ENCODE assay signal across 15 cellular contexts in genomic region chr4:101075536-101075935, GRCh38.
"Had no signal": no experiment of that assay in that cellular context is flagged by ENCODE, and none has a peak within 500 bp of the region (broad histone marks: within the 10 kb centered on the region; RNA-seq: fewer than 3 reads in every experiment).

No MANE protein-coding gene starts in this region.

- DNase-seq: activated B cell treated with CpG ODN at 0.5 μM for 24 hours; activated CD4-positive, alpha-beta memory T cell treated with anti-CD3 and anti-CD28 coated beads for 36 hours; activated CD4-positive, alpha-beta T cell treated with anti-CD3 and anti-CD28 coated beads for 4 hours; activated naive CD4-positive, alpha-beta T cell treated with anti-CD3 and anti-CD28 coated beads, Interleukin-2, amount 10 ng/mL, durations not matched to agents 7 days and 5 days; erythroblast; foreskin melanocyte; glutamatergic neuron; hypothalamus; right lobe of liver; small intestine; stimulated activated CD4-positive, alpha-beta T cell treated with anti-CD3 and anti-CD28 coated beads, Interleukin-4, amount 100 ng/mL, for 1 hour; stomach; trophoblast cell had no signal

- ATAC-seq: left lobe of liver; natural killer cell treated with Interleukin-12 subunit alpha and Interleukin-12 subunit beta and Interleukin-15 and Interleukin-18, amount 100 ng/mL, for 72 hours had no signal
